Comparison of ENCODE assay signal across 25 cellular contexts in genomic region chr12:20985399-20985798, GRCh38.
A peak's percentile ranks its signal among the peaks of the same experiment; 100 is the strongest.
DNase-seq lines count a peak whose midpoint lies in the region; ATAC-seq, FAIRE-seq and TF ChIP-seq lines count a peak whose summit lies in the region.
"Had no signal": no experiment of that assay in that cellular context is flagged by ENCODE, and none has a peak within 500 bp of the region (broad histone marks: within the 10 kb centered on the region; RNA-seq: fewer than 3 reads in every experiment).

No MANE protein-coding gene starts in this region.

- TF ChIP-seq CTCF in D721Med (IDR thresholded peaks at IDR 0.05; ENCODE audit: insufficient read depth, missing control alignments), result no peak

- H3K27ac Mint-ChIP-seq in T-helper 1 cell treated with Interleukin-12 subunit alpha and Interleukin-12 subunit beta and Interleukin-4 antibody, amounts not matched to agents 30 μg/mL and 1 μg/mL, for 36 hours, result no peak overlapping the region
- H3K27ac Mint-ChIP-seq: activated CD8-positive, alpha-beta T cell treated with anti-CD3 and anti-CD28 coated beads, Interleukin-2, amount 10 ng/mL, durations not matched to agents 7 days and 5 days; activated naive CD4-positive, alpha-beta T cell treated with anti-CD3 and anti-CD28 coated beads, Interleukin-2, amount 50 U/mL, for 24 hours; CD8-positive, alpha-beta T cell had no signal

- H3K4me1 ChIP-seq in BLaER1 treated with 17β-estradiol and CSF1 and Interleukin-3, amounts not matched to agents 10 nM and 100 nM, result peaks cover 0 to 16% (median 11%) of the 10 kb centered on the region in 10 experiments; a peak in 10 of 20 replicates
- H3K4me1 ChIP-seq: gastrocnemius medialis, prostate gland, tibial nerve had no signal

- no peaks in the 10 kb centered on the region for H3K36me3 ChIP-seq in BLaER1 treated with 17β-estradiol and CSF1 and Interleukin-3, amounts not matched to agents 10 nM and 100 nM
- H3K36me3 ChIP-seq: gastrocnemius medialis, prostate gland, tibial nerve had no signal

- ATAC-seq in GM18868 (IDR thresholded peaks at IDR 0.05; ENCODE audit: unreplicated experiment), result peak; percentile 46
- ATAC-seq in GM19324 (IDR thresholded peaks at IDR 0.05; ENCODE audit: low FRiP score, unreplicated experiment), result no peak
- ATAC-seq: activated CD8-positive, alpha-beta T cell treated with anti-CD3 and anti-CD28 coated beads, Interleukin-2, amount 10 ng/mL, durations not matched to agents 7 days and 5 days; CD8-positive, alpha-beta T cell; gastrocnemius medialis; naive thymus-derived CD8-positive, alpha-beta T cell had no signal

- FAIRE-seq in D721Med (lab: Jason Lieb, UNC), result no peak
- FAIRE-seq: bronchial epithelial cell had no signal

- H3K4me3 Mint-ChIP-seq in T-helper 1 cell treated with Interleukin-12 subunit alpha and Interleukin-12 subunit beta and Interleukin-4 antibody, amounts not matched to agents 30 μg/mL and 1 μg/mL, for 36 hours, result peak overlapping the region; percentile 0
- H3K4me3 Mint-ChIP-seq: activated CD8-positive, alpha-beta T cell treated with anti-CD3 and anti-CD28 coated beads, Interleukin-2, amount 10 ng/mL, durations not matched to agents 7 days and 5 days; activated naive CD4-positive, alpha-beta T cell treated with anti-CD3 and anti-CD28 coated beads, Interleukin-2, amount 50 U/mL, for 24 hours; CD8-positive, alpha-beta T cell; naive thymus-derived CD8-positive, alpha-beta T cell had no signal

- DNase-seq in M059J (ENCODE audit: low read depth) (peak; percentile 16), putamen (ENCODE audit: low spot score) (no peak), D721Med (ENCODE audit: insufficient read length, low spot score) (no peak), medulla oblongata (ENCODE audit: extremely low spot score) (no peak)
- DNase-seq: activated CD8-positive, alpha-beta T cell treated with anti-CD3 and anti-CD28 coated beads, Interleukin-2, amount 10 ng/mL, durations not matched to agents 7 days and 5 days; activated T-cell treated with anti-CD3 and anti-CD28 coated beads for 4 hours; AML-193; anterior cingulate cortex; CD8-positive, alpha-beta T cell; gastrocnemius medialis; Karpas-422; naive thymus-derived CD8-positive, alpha-beta T cell; NCI-H1436 treated with DMSO at 0.1 percent for 48 hours; nucleus accumbens; stimulated activated CD4-positive, alpha-beta T cell treated with anti-CD3 and anti-CD28 coated beads, Interleukin-4, amount 100 ng/mL, for 1 hour had no signal

- H4K20me1 ChIP-seq in BLaER1 treated with 17β-estradiol and CSF1 and Interleukin-3, amounts not matched to agents 10 nM and 100 nM, result no peaks in the 10 kb centered on the region

- no peaks in the 10 kb centered on the region for H3K27me3 Mint-ChIP-seq in T-helper 1 cell treated with Interleukin-12 subunit alpha and Interleukin-12 subunit beta and Interleukin-4 antibody, amounts not matched to agents 30 μg/mL and 1 μg/mL, for 36 hours (ENCODE audit: low read depth)
- H3K27me3 Mint-ChIP-seq: activated naive CD4-positive, alpha-beta T cell treated with anti-CD3 and anti-CD28 coated beads, Interleukin-2, amount 50 U/mL, for 24 hours; naive thymus-derived CD8-positive, alpha-beta T cell had no signal

- H3K4me3 ChIP-seq in BLaER1 treated with 17β-estradiol and CSF1 and Interleukin-3, amounts not matched to agents 10 nM and 100 nM, result no peak overlapping the region
- H3K4me3 ChIP-seq: gastrocnemius medialis, lung, prostate gland, tibial nerve had no signal

- H3K27me3 ChIP-seq in BLaER1 treated with 17β-estradiol and CSF1 and Interleukin-3, amounts not matched to agents 10 nM and 100 nM, result no peaks in the 10 kb centered on the region
- H3K27me3 ChIP-seq: gastrocnemius medialis, tibial nerve had no signal

- H3K36me3 Mint-ChIP-seq in T-helper 1 cell treated with Interleukin-12 subunit alpha and Interleukin-12 subunit beta and Interleukin-4 antibody, amounts not matched to agents 30 μg/mL and 1 μg/mL, for 36 hours (ENCODE audit: low read depth), result no peaks in the 10 kb centered on the region
- H3K36me3 Mint-ChIP-seq: activated naive CD4-positive, alpha-beta T cell treated with anti-CD3 and anti-CD28 coated beads, Interleukin-2, amount 50 U/mL, for 24 hours; CD8-positive, alpha-beta T cell; naive thymus-derived CD8-positive, alpha-beta T cell had no signal

- H3K4me2 ChIP-seq in BLaER1 treated with 17β-estradiol and CSF1 and Interleukin-3, amounts not matched to agents 10 nM and 100 nM, result peak overlapping the region in 6 of 11 experiments; percentile 4 to 29 (median 18); a peak in 9 of 22 replicates

- peaks cover 5% of the 10 kb centered on the region for H3K4me1 Mint-ChIP-seq in T-helper 1 cell treated with Interleukin-12 subunit alpha and Interleukin-12 subunit beta and Interleukin-4 antibody, amounts not matched to agents 30 μg/mL and 1 μg/mL, for 36 hours (ENCODE audit: low read depth)
- H3K4me1 Mint-ChIP-seq: activated naive CD4-positive, alpha-beta T cell treated with anti-CD3 and anti-CD28 coated beads, Interleukin-2, amount 50 U/mL, for 24 hours had no signal

- no peak overlapping the region for H3K9ac ChIP-seq in BLaER1 treated with 17β-estradiol and CSF1 and Interleukin-3, amounts not matched to agents 10 nM and 100 nM

- H3K9me3 ChIP-seq in BLaER1 treated with 17β-estradiol and CSF1 and Interleukin-3, amounts not matched to agents 10 nM and 100 nM (replicated peaks in 1 of 11), result peaks cover 0 to 21% (median 6%) of the 10 kb centered on the region in 11 experiments; a peak in 11 of 22 replicates
- H3K9me3 ChIP-seq: gastrocnemius medialis, prostate gland had no signal

- H3K9me3 Mint-ChIP-seq in T-helper 1 cell treated with Interleukin-12 subunit alpha and Interleukin-12 subunit beta and Interleukin-4 antibody, amounts not matched to agents 30 μg/mL and 1 μg/mL, for 36 hours, result peaks cover 12% of the 10 kb centered on the region

- H3K27ac ChIP-seq in BLaER1 treated with 17β-estradiol and CSF1 and Interleukin-3, amounts not matched to agents 10 nM and 100 nM, result peak overlapping the region in 1 of 11 experiments; percentile 18; a peak in 2 of 22 replicates
- H3K27ac ChIP-seq: gastrocnemius medialis, HL-60, prostate gland, tibial nerve had no signal
